8 cellular contexts compared by ENCODE assay signal in genomic region chrX:153971632-153972367, GRCh38. TPM values are rescaled to one million over a fixed set of nuclear protein-coding genes. Genes with fewer than 3 reads are reported as not detected.
DNase-seq lines count a peak whose midpoint lies in the region; ATAC-seq, FAIRE-seq and TF ChIP-seq lines count a peak whose summit lies in the region.

HCFC1 (minus strand) TSS chrX:153971818; CDS start chrX:153970840, 978 bp downstream.

- DNase-seq in A172 (ENCODE audit: low spot score) (peak; percentile 89), NCI-H2171 (lab: John Stamatoyannopoulos, UW) (peak; percentile 80), bronchial epithelial cell (ENCODE audit: low read depth) (peak; percentile 57), inferior parietal cortex (ENCODE audit: extremely low spot score) (peak; percentile 84)
- peak; percentile 79 to 80 for DNase-seq in stimulated activated CD4-positive, alpha-beta T cell treated with anti-CD3 and anti-CD28 coated beads, Interleukin-12 subunit alpha, Interleukin-12 subunit beta, amount 100 ng/mL, for 24 hours (ENCODE audit: low read depth in 2 of 2)

- ATAC-seq in GM18858 (IDR thresholded peaks at IDR 0.05; ENCODE audit: unreplicated experiment), result peak; percentile 27
- peak; percentile 32 for ATAC-seq in HG03095 (IDR thresholded peaks at IDR 0.05; ENCODE audit: unreplicated experiment)

- H3K36me3 ChIP-seq in bronchial epithelial cell (ENCODE audit: control insufficient read depth, insufficient read depth, low read length), result peaks cover 2% of the 10 kb centered on the region

- FAIRE-seq in bronchial epithelial cell (lab: Jason Lieb, UNC), result no peak

- peak within 1 kb of the TSS; percentile 95 for H3K4me3 ChIP-seq in WI38 (ENCODE audit: low read depth, low read length)
- H3K4me3 ChIP-seq in bronchial epithelial cell (ENCODE audit: low read depth, low read length), result peak within 1 kb of the TSS; percentile 80

- no peak for TF ChIP-seq CTCF in WI38 (IDR thresholded peaks at IDR 0.05; ENCODE audit: low read depth, low read length)
- TF ChIP-seq CTCF in bronchial epithelial cell (IDR thresholded peaks at IDR 0.05; ENCODE audit: insufficient read depth, low read length, severe bottlenecking), result no peak

- no peaks in the 10 kb centered on the region for H3K27me3 ChIP-seq in bronchial epithelial cell (ENCODE audit: control insufficient read depth, insufficient read depth, low read length)

RNA-seq across cellular contexts. Expression of gene HCFC1, which starts in this region (rescaled TPM):
- total RNA-seq in A172 (2014; rRNA removed; shearing (Covaris generic)), result 40.8 and 41.7 TPM in 2 replicates
- total RNA-seq in bronchial epithelial cell, result 5.5 and 7.3 TPM in 2 replicates

Comparison
In these comparisons a context has a peak if more than half of its experiments do, and no peak if none do; other contexts are left out.
1. Peak in every context shown above with its lines: DNase-seq, ATAC-seq and H3K4me3 ChIP-seq.